In the genomic region with DNA sequence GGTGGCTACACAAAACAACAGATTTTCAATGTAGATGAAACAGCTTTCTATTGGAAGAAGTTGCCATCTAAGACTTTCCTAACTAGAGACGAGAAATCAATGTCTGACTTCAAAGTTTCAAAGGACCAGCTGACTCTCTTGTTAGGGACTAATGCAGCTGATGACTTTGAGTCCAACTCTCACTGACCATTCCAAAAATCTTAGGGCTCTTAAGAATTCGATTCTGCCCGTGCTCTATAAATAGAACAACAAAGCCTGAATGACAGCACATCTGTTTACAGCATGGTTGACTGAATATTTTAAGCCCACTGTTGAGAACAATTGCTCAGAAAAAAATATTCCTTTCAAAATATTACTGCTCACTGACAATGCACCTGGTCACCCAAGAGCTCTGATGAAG, we compare ENCODE assay signal across 3 cellular contexts.
"Had no signal": no experiment of that assay in that cellular context is flagged by ENCODE, and none has a peak within 500 bp of the region (broad histone marks: within the 10 kb centered on the region; RNA-seq: fewer than 3 reads in every experiment).

No MANE protein-coding gene starts in this region.

- DNase-seq: GDM1, GF-D8 had no signal

- ATAC-seq: GM12878 had no signal

- H3K4me3 ChIP-seq: GM12878 had no signal
